26 cellular contexts compared by ENCODE assay signal in genomic region chr6:44464051-44464450, GRCh38.
"Had no signal": no experiment of that assay in that cellular context is flagged by ENCODE, and none has a peak within 500 bp of the region (broad histone marks: within the 10 kb centered on the region; RNA-seq: fewer than 3 reads in every experiment).

No MANE protein-coding gene starts in this region.

- H3K27me3 Mint-ChIP-seq: stimulated activated naive CD8-positive, alpha-beta T cell treated with anti-CD3 and anti-CD28 coated beads, Interleukin-15, Interleukin-2, amounts not matched to agents 100 ng/mL and 50 ng/mL, for 24 hours had no signal

- FAIRE-seq: endothelial cell of umbilical vein, frontal cortex had no signal

- ATAC-seq: activated naive CD8-positive, alpha-beta T cell treated with anti-CD3 and anti-CD28 coated beads, Interleukin-2, amount 50 U/mL, for 24 hours; effector memory CD8-positive, alpha-beta T cell; mucosa of descending colon had no signal

- DNase-seq: activated CD4-positive, alpha-beta memory T cell treated with anti-CD3 and anti-CD28 coated beads for 36 hours; activated CD4-positive, alpha-beta T cell treated with anti-CD3 and anti-CD28 coated beads for 4 hours; activated CD4-positive, CD25-positive, alpha-beta regulatory T cell; activated effector memory CD4-positive, alpha-beta T cell treated with anti-CD3 and anti-CD28 coated beads, Interleukin-2, amount 50 U/mL, for 16 hours; activated naive CD4-positive, alpha-beta T cell treated with anti-CD3 and anti-CD28 coated beads, Interleukin-2, amount 50 U/mL, for 16 hours; activated naive CD8-positive, alpha-beta T cell treated with anti-CD3 and anti-CD28 coated beads, Interleukin-2, amount 50 U/mL, for 24 hours; activated T-cell treated with anti-CD3 and anti-CD28 coated beads for 4 hours; anterior cingulate cortex; central memory CD4-positive, alpha-beta T cell; colonic mucosa; dorsolateral prefrontal cortex; effector memory CD8-positive, alpha-beta T cell; glutamatergic neuron; immature natural killer cell; mucosa of descending colon; transverse colon; uterus had no signal

- H3K27me3 ChIP-seq: brain microvascular endothelial cell, colonic mucosa, dorsolateral prefrontal cortex, hepatocyte, suprapubic skin, transverse colon, uterus had no signal

- H2AFZ ChIP-seq: hepatocyte had no signal

- H3K36me3 Mint-ChIP-seq: activated CD4-positive, alpha-beta memory T cell treated with anti-CD3 and anti-CD28 coated beads for 36 hours; immature natural killer cell had no signal

- H3K27ac Mint-ChIP-seq: activated CD4-positive, alpha-beta memory T cell treated with anti-CD3 and anti-CD28 coated beads for 36 hours; activated naive CD8-positive, alpha-beta T cell treated with anti-CD3 and anti-CD28 coated beads, Interleukin-2, amount 50 U/mL, for 24 hours; effector memory CD8-positive, alpha-beta T cell; stimulated activated naive CD8-positive, alpha-beta T cell treated with anti-CD3 and anti-CD28 coated beads, Interleukin-15, Interleukin-2, amounts not matched to agents 100 ng/mL and 50 ng/mL, for 24 hours; T-helper 1 cell treated with Interleukin-12 subunit alpha and Interleukin-12 subunit beta and Interleukin-4 antibody, amounts not matched to agents 30 μg/mL and 1 μg/mL, for 36 hours had no signal

- H3K9me3 ChIP-seq: colonic mucosa, mucosa of descending colon, prostate gland, suprapubic skin, transverse colon, uterus had no signal

- H3K4me2 ChIP-seq: hepatocyte had no signal

- H3K36me3 ChIP-seq: brain microvascular endothelial cell, colonic mucosa, prostate gland, suprapubic skin, transverse colon, uterus had no signal

- H3K9me3 Mint-ChIP-seq: activated CD4-positive, alpha-beta memory T cell treated with anti-CD3 and anti-CD28 coated beads for 36 hours; activated naive CD8-positive, alpha-beta T cell treated with anti-CD3 and anti-CD28 coated beads, Interleukin-2, amount 50 U/mL, for 24 hours; effector memory CD8-positive, alpha-beta T cell; immature natural killer cell; neural crest cell; stimulated activated naive CD8-positive, alpha-beta T cell treated with anti-CD3 and anti-CD28 coated beads, Interleukin-15, Interleukin-2, amounts not matched to agents 100 ng/mL and 50 ng/mL, for 24 hours; T-helper 1 cell treated with Interleukin-12 subunit alpha and Interleukin-12 subunit beta and Interleukin-4 antibody, amounts not matched to agents 30 μg/mL and 1 μg/mL, for 36 hours had no signal

- H3K79me2 ChIP-seq: hepatocyte had no signal

- H3K4me3 ChIP-seq: colonic mucosa, dorsolateral prefrontal cortex, hepatocyte, mucosa of descending colon, prostate gland, suprapubic skin, transverse colon, uterus had no signal

- H3K27ac ChIP-seq: brain microvascular endothelial cell, colonic mucosa, hepatocyte, prostate gland, suprapubic skin, transverse colon, uterus had no signal

- H3K4me3 Mint-ChIP-seq: activated CD4-positive, alpha-beta memory T cell treated with anti-CD3 and anti-CD28 coated beads for 36 hours; activated naive CD8-positive, alpha-beta T cell treated with anti-CD3 and anti-CD28 coated beads, Interleukin-2, amount 50 U/mL, for 24 hours; effector memory CD8-positive, alpha-beta T cell; immature natural killer cell; neural crest cell; stimulated activated naive CD8-positive, alpha-beta T cell treated with anti-CD3 and anti-CD28 coated beads, Interleukin-15, Interleukin-2, amounts not matched to agents 100 ng/mL and 50 ng/mL, for 24 hours; T-helper 1 cell treated with Interleukin-12 subunit alpha and Interleukin-12 subunit beta and Interleukin-4 antibody, amounts not matched to agents 30 μg/mL and 1 μg/mL, for 36 hours had no signal

- H3K4me1 ChIP-seq: colonic mucosa, prostate gland, suprapubic skin, transverse colon, uterus had no signal

- H3K4me1 Mint-ChIP-seq: activated naive CD8-positive, alpha-beta T cell treated with anti-CD3 and anti-CD28 coated beads, Interleukin-2, amount 50 U/mL, for 24 hours had no signal
